In the genomic region with DNA sequence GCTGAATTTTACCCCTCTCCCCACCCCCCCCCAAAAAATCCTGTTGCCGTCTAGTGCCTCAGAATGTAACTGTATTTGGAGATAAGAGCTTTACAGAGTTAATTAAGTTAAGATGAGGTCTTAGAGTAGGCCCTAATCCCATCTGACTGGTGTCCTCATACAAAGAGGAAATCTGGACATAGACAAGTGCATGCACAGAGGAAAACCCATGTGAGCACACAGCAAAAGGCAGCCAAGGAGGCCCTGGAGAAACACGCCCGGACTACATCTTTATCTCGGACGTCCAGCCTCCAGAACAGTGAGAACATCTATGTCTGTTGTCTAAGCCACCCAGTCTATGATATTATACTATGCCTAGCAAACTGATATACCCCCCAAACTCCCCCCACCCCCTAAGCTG, we compare ENCODE assay signal across 8 cellular contexts.
DNase-seq lines count a peak whose midpoint lies in the region; ATAC-seq and TF ChIP-seq lines count a peak whose summit lies in the region.

No MANE protein-coding gene starts in this region.

- ATAC-seq in T-cell (replicated peaks in 1 of 4) (no peak), sciatic nerve (peak; percentile 48), HG03469 (IDR thresholded peaks at IDR 0.05; ENCODE audit: unreplicated experiment) (no peak)

- H3K27ac Mint-ChIP-seq in T-cell: peak overlapping the region; percentile 15 to 16

- H3K9me3 ChIP-seq in left ventricle myocardium inferior (replicated peaks) (no peaks in the 10 kb centered on the region), osteoblast (ENCODE audit: low read depth, low read length) (no peaks in the 10 kb centered on the region)

- H3K27ac ChIP-seq in left ventricle myocardium inferior (replicated peaks) (peak overlapping the region; percentile 53), osteoblast (ENCODE audit: low read depth, low read length) (no peak overlapping the region)

- no peaks in the 10 kb centered on the region for H3K27me3 Mint-ChIP-seq in T-cell

- in situ Hi-C loops in G401 (cut with HindIII; ENCODE audit: low sequenced_read_pairs) (no loop called here), KBM-7 (cut with MboI; ENCODE audit: low pct_unique_long_range_greater_than_20kb, low sequenced_read_pairs) (loop anchor here (10.0 kb wide), 1 partner anchor 349 kb away; no protein-coding TSS in a partner anchor)

- no peaks in the 10 kb centered on the region for H4K20me1 ChIP-seq in osteoblast (ENCODE audit: insufficient read depth, low read length)

- no peaks in the 10 kb centered on the region for H3K36me3 ChIP-seq in left ventricle myocardium inferior
- no peaks in the 10 kb centered on the region for H3K36me3 ChIP-seq in osteoblast (ENCODE audit: insufficient read depth, low read length)

- H3K4me3 ChIP-seq in left ventricle myocardium inferior: no peak overlapping the region
- no peak overlapping the region for H3K4me3 ChIP-seq in osteoblast (ENCODE audit: insufficient read depth, low read length)

- H3K4me1 Mint-ChIP-seq in T-cell: peaks cover 20 to 30% (median 29%) of the 10 kb centered on the region in 3 donors

- no peaks in the 10 kb centered on the region for H3K9me3 Mint-ChIP-seq in T-cell

- H3K36me3 Mint-ChIP-seq in T-cell: no peaks in the 10 kb centered on the region

- no peaks in the 10 kb centered on the region for H3K79me2 ChIP-seq in osteoblast (ENCODE audit: insufficient read depth, low read length)

- CTCF ChIA-PET in T-cell (lab: Charles Lee): interaction anchor here (0.6 to 10.1 kb wide), 25 partner anchors 8 to 605 kb away, joined by 3 to 352 read pairs (median 7); a partner anchor contains a TSS

- POLR2A ChIA-PET in T-cell (lab: Charles Lee): interaction anchor here (0.5 to 1.0 kb wide), 6 partner anchors 178 to 377 kb away, joined by 3 to 9 read pairs (median 4); a partner anchor contains a TSS

- H3K4me1 ChIP-seq in left ventricle myocardium inferior (peaks cover 29% of the 10 kb centered on the region), osteoblast (ENCODE audit: insufficient read depth, low read length) (peaks cover 14% of the 10 kb centered on the region)

- no peak overlapping the region for H3K4me2 ChIP-seq in osteoblast (ENCODE audit: insufficient read depth, low read length)

- H3K4me3 Mint-ChIP-seq in T-cell: peak overlapping the region; percentile 79 to 80 (median 79)

- no peak overlapping the region for H2AFZ ChIP-seq in osteoblast (ENCODE audit: low read length)

- peaks cover 6% of the 10 kb centered on the region for H3K27me3 ChIP-seq in left ventricle myocardium inferior (ENCODE audit: low read depth)
- peaks cover 3% of the 10 kb centered on the region for H3K27me3 ChIP-seq in osteoblast (ENCODE audit: insufficient read depth, low read length)

- intact Hi-C loops in left ventricle myocardium inferior (cut with micrococcal nuclease): loop anchor here (2.0 kb wide), 1 partner anchor 269 kb away; no protein-coding TSS in a partner anchor
- intact Hi-C loops in sciatic nerve (cut with DNase I): loop anchor here (10.0 kb wide), 1 partner anchor 269 kb away; no protein-coding TSS in a partner anchor

- TF ChIP-seq CTCF in left ventricle myocardium inferior (IDR thresholded peaks at IDR 0.05; ENCODE audit: borderline replicate concordance) (no peak), osteoblast (IDR thresholded peaks at IDR 0.05; ENCODE audit: extremely low read depth, low read depth, low read length) (no peak)

- DNase-seq in G401 (ENCODE audit: low spot score) (peak; percentile 23), T-cell (no peak), left ventricle myocardium inferior (no peak), sciatic nerve (ENCODE audit: low spot score) (no peak), osteoblast (ENCODE audit: insufficient read length, low spot score, missing footprints) (no peak), NCI-H446 (lab: John Stamatoyannopoulos, UW) (no peak), KBM-7 (no peak)
